ENCODE assay signal across 20 cellular contexts in genomic region chr18:46239549-46239948, GRCh38.
"Had no signal": no experiment of that assay in that cellular context is flagged by ENCODE, and none has a peak within 500 bp of the region (broad histone marks: within the 10 kb centered on the region; RNA-seq: fewer than 3 reads in every experiment).

No MANE protein-coding gene starts in this region.

- H3K4me3 Mint-ChIP-seq: activated CD4-positive, alpha-beta memory T cell treated with anti-CD3 and anti-CD28 coated beads for 36 hours; activated CD8-positive, alpha-beta memory T cell treated with anti-CD3 and anti-CD28 coated beads, Interleukin-2, amount 10 ng/mL, durations not matched to agents 7 days and 5 days; activated naive CD4-positive, alpha-beta T cell treated with anti-CD3 and anti-CD28 coated beads, Interleukin-2, amount 50 U/mL, for 24 hours; T-cell had no signal

- DNase-seq: activated CD4-positive, alpha-beta memory T cell treated with anti-CD3 and anti-CD28 coated beads for 36 hours; activated CD4-positive, alpha-beta T cell treated with anti-CD3 and anti-CD28 coated beads for 1 hour; activated CD8-positive, alpha-beta memory T cell treated with anti-CD3 and anti-CD28 coated beads, Interleukin-2, amount 10 ng/mL, durations not matched to agents 7 days and 5 days; activated effector memory CD4-positive, alpha-beta T cell treated with Interleukin-2 at 50 U/mL for 16 hours; activated T-cell treated with anti-CD3 and anti-CD28 coated beads, Interleukin-2, amount 50 U/mL, for 1 hour; effector CD4-positive, alpha-beta T cell; esophagus squamous epithelium; foreskin keratinocyte; glutamatergic neuron; hypothalamus; kidney glomerular epithelial cell; left ventricle myocardium superior; psoas muscle; right lobe of liver; T-cell; T1000; upper lobe of right lung had no signal

- H3K27ac ChIP-seq: coronary artery, esophagus squamous epithelium, foreskin keratinocyte, psoas muscle, right lobe of liver, thoracic aorta, upper lobe of right lung had no signal

- H3K27me3 ChIP-seq: esophagus squamous epithelium, foreskin keratinocyte, right lobe of liver, upper lobe of right lung had no signal

- ATAC-seq: activated CD8-positive, alpha-beta memory T cell treated with anti-CD3 and anti-CD28 coated beads, Interleukin-2, amount 10 ng/mL, durations not matched to agents 7 days and 5 days; foreskin keratinocyte; left ventricle myocardium superior; psoas muscle; right lobe of liver; T-cell; upper lobe of right lung had no signal

- H3K27ac Mint-ChIP-seq: activated CD4-positive, alpha-beta memory T cell treated with anti-CD3 and anti-CD28 coated beads for 36 hours; activated CD8-positive, alpha-beta memory T cell treated with anti-CD3 and anti-CD28 coated beads, Interleukin-2, amount 10 ng/mL, durations not matched to agents 7 days and 5 days; activated naive CD4-positive, alpha-beta T cell treated with anti-CD3 and anti-CD28 coated beads, Interleukin-2, amount 50 U/mL, for 24 hours had no signal

- H3K36me3 ChIP-seq: right lobe of liver, upper lobe of right lung had no signal

- H3K27me3 Mint-ChIP-seq: activated CD4-positive, alpha-beta memory T cell treated with anti-CD3 and anti-CD28 coated beads for 36 hours; activated CD8-positive, alpha-beta memory T cell treated with anti-CD3 and anti-CD28 coated beads, Interleukin-2, amount 10 ng/mL, durations not matched to agents 7 days and 5 days; activated naive CD4-positive, alpha-beta T cell treated with anti-CD3 and anti-CD28 coated beads, Interleukin-2, amount 50 U/mL, for 24 hours; T-cell had no signal

- H3K9me3 Mint-ChIP-seq: activated CD4-positive, alpha-beta memory T cell treated with anti-CD3 and anti-CD28 coated beads for 36 hours; activated naive CD4-positive, alpha-beta T cell treated with anti-CD3 and anti-CD28 coated beads, Interleukin-2, amount 50 U/mL, for 24 hours; T-cell had no signal

- H3K9me3 ChIP-seq: esophagus squamous epithelium, psoas muscle, right lobe of liver, thoracic aorta, upper lobe of right lung had no signal

- H3K4me3 ChIP-seq: coronary artery, esophagus squamous epithelium, psoas muscle, right lobe of liver, thoracic aorta, upper lobe of right lung had no signal

- H3K4me1 ChIP-seq: upper lobe of right lung had no signal
